In the genomic region with DNA sequence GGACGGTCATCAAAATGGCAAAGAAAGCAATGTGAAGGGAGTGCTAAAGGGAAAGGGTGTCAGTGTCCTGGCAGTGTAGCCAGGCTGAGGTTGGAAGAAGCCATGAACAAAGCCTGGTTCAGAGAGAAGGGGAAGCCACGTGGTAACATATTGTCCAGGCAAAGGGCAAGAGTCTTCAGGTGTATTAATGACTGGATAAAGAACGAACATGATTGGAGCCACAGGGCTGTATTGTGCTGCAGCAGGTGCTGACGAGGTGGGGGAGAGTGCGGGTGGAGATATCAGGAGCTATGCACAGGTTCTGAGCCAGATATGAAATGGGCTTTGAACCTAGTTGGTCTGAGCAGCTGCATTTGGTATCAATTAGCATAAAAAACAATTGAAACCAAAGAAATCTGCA, we compare ENCODE assay signal across 17 cellular contexts. TPM values are rescaled to one million over a fixed set of nuclear protein-coding genes. Genes with fewer than 3 reads are reported as not detected.
A peak's percentile ranks its signal among the peaks of the same experiment; 100 is the strongest.
DNase-seq lines count a peak whose midpoint lies in the region; ATAC-seq and TF ChIP-seq lines count a peak whose summit lies in the region.
"Had no signal": no experiment of that assay in that cellular context is flagged by ENCODE, and none has a peak within 500 bp of the region (broad histone marks: within the 10 kb centered on the region; RNA-seq: fewer than 3 reads in every experiment).

No MANE protein-coding gene starts in this region.

- H3K27ac ChIP-seq in uterus (peak overlapping the region; percentile 16 to 89), thyroid gland (no peak overlapping the region)
- H3K27ac ChIP-seq: 22Rv1 had no signal

- H3K4me1 Mint-ChIP-seq in activated naive CD8-positive, alpha-beta T cell (ENCODE audit: low read depth), result peaks cover 36% of the 10 kb centered on the region
- H3K4me1 Mint-ChIP-seq in activated naive CD8-positive, alpha-beta T cell treated with anti-CD3 and anti-CD28 coated beads for 36 hours, result peaks cover 36% of the 10 kb centered on the region

- H3K9me3 ChIP-seq in adipocyte (ENCODE audit: control insufficient read depth, low read length) (no peaks in the 10 kb centered on the region), uterus (no peaks in the 10 kb centered on the region), BE2C (no peaks in the 10 kb centered on the region), thyroid gland (no peaks in the 10 kb centered on the region)

- no peak for DNase-seq in activated naive CD8-positive, alpha-beta T cell treated with anti-CD3 and anti-CD28 coated beads for 36 hours
- DNase-seq in adipocyte (ENCODE audit: low read depth), result peak; percentile 13
- peak; percentile 31 for DNase-seq in islet precursor cell
- no peak for DNase-seq in uterus
- no peak for DNase-seq in BE2C
- DNase-seq in thyroid gland, result no peak
- DNase-seq: Calu3; CD4-positive, alpha-beta memory T cell; DMS53; Kasumi-1; NCI-H187; NCI-H524 treated with DMSO at 0.1 percent for 48 hours; Right ventricle myocardium superior had no signal

- H3K27ac Mint-ChIP-seq in activated naive CD8-positive, alpha-beta T cell, result no peak overlapping the region
- no peak overlapping the region for H3K27ac Mint-ChIP-seq in activated naive CD8-positive, alpha-beta T cell treated with anti-CD3 and anti-CD28 coated beads for 36 hours
- H3K27ac Mint-ChIP-seq: B cell had no signal

- H3K9me3 Mint-ChIP-seq in activated naive CD8-positive, alpha-beta T cell (ENCODE audit: low read depth), result no peaks in the 10 kb centered on the region
- no peaks in the 10 kb centered on the region for H3K9me3 Mint-ChIP-seq in activated naive CD8-positive, alpha-beta T cell treated with anti-CD3 and anti-CD28 coated beads for 36 hours
- H3K9me3 Mint-ChIP-seq: CD4-positive, alpha-beta memory T cell had no signal

- intact Hi-C loops in uterus (cut with DNase I; ENCODE audit: low total_unique reads), result no loop called here
- intact Hi-C loops in thyroid gland (cut with DNase I), result no loop called here

- no peak overlapping the region for H3K9ac ChIP-seq in adipocyte (ENCODE audit: low read length)

- H3K4me3 Mint-ChIP-seq in activated naive CD8-positive, alpha-beta T cell, result peak overlapping the region; percentile 2
- H3K4me3 Mint-ChIP-seq in activated naive CD8-positive, alpha-beta T cell treated with anti-CD3 and anti-CD28 coated beads for 36 hours, result no peak overlapping the region
- H3K4me3 Mint-ChIP-seq: B cell had no signal

- ATAC-seq in HG02798 (IDR thresholded peaks at IDR 0.05; ENCODE audit: poor library complexity, unreplicated experiment), result no peak

- H3K36me3 ChIP-seq in adipocyte (ENCODE audit: control insufficient read depth, insufficient read depth, low read length, severe bottlenecking) (no peaks in the 10 kb centered on the region), uterus (no peaks in the 10 kb centered on the region), BE2C (no peaks in the 10 kb centered on the region), thyroid gland (no peaks in the 10 kb centered on the region)

- WGBS in thyroid gland, 2 donors, result 92 to 94% methylated on average over 5 of the region's 5 CpGs

- TF ChIP-seq POLR2A in uterus (IDR thresholded peaks at IDR 0.05) (no peak), thyroid gland (IDR thresholded peaks at IDR 0.05) (no peak)

- H3K27me3 ChIP-seq in adipocyte (replicated peaks; ENCODE audit: control insufficient read depth, insufficient read depth, low read length), result no peaks in the 10 kb centered on the region
- H3K27me3 ChIP-seq in uterus, result no peaks in the 10 kb centered on the region
- H3K27me3 ChIP-seq in BE2C, result peaks cover 24% of the 10 kb centered on the region
- no peaks in the 10 kb centered on the region for H3K27me3 ChIP-seq in thyroid gland

- H3K27me3 Mint-ChIP-seq in activated naive CD8-positive, alpha-beta T cell, result peaks cover 2% of the 10 kb centered on the region
- H3K27me3 Mint-ChIP-seq in activated naive CD8-positive, alpha-beta T cell treated with anti-CD3 and anti-CD28 coated beads for 36 hours, result peaks cover 9% of the 10 kb centered on the region

- H3K4me3 ChIP-seq in adipocyte (ENCODE audit: low read length) (no peak overlapping the region), uterus (no peak overlapping the region), BE2C (ENCODE audit: low read depth, low read length) (no peak overlapping the region), thyroid gland (replicated peaks in 1 of 3) (no peak overlapping the region)

- no peaks in the 10 kb centered on the region for H3K36me3 Mint-ChIP-seq in activated naive CD8-positive, alpha-beta T cell
- no peaks in the 10 kb centered on the region for H3K36me3 Mint-ChIP-seq in activated naive CD8-positive, alpha-beta T cell treated with anti-CD3 and anti-CD28 coated beads for 36 hours
- H3K36me3 Mint-ChIP-seq: CD4-positive, alpha-beta memory T cell had no signal

- TF ChIP-seq CTCF in uterus (IDR thresholded peaks at IDR 0.05) (no peak), BE2C (IDR thresholded peaks at IDR 0.05; ENCODE audit: low read depth, low read length) (no peak), thyroid gland (IDR thresholded peaks at IDR 0.05) (no peak)

- H3K4me1 ChIP-seq in adipocyte (ENCODE audit: control insufficient read depth, insufficient read depth, low read length), result peaks cover 47% of the 10 kb centered on the region
- peaks cover 0 to 9% of the 10 kb centered on the region in 2 donors for H3K4me1 ChIP-seq in uterus
- no peaks in the 10 kb centered on the region for H3K4me1 ChIP-seq in BE2C
- H3K4me1 ChIP-seq in thyroid gland, result peaks cover 22 to 48% of the 10 kb centered on the region in 2 donors

RNA-seq across cellular contexts. Expression of a gene that starts 18.6 kb away (rescaled TPM):
- total RNA-seq in activated naive CD8-positive, alpha-beta T cell treated with anti-CD3 and anti-CD28 coated beads for 36 hours, result 1 to 10 TPM; 3.2 to 4.4 TPM
- 100 to 1,000 TPM in 3 of 4 donors, 10 to 100 TPM in 1; 48.9 to 345 (median 163) TPM for total RNA-seq in uterus
- polyA plus RNA-seq in BE2C (2012; ENCODE audit: insufficient read depth, insufficient read length, low read depth), result 0.52 TPM
- 100 to 1,000 TPM; 459 to 634 (median 503) TPM for total RNA-seq in thyroid gland

Comparison
In these comparisons a context has a peak if more than half of its experiments do, and no peak if none do; other contexts are left out.
1. DNase-seq: peak in adipocyte (single experiment) and islet precursor cell (single experiment); none in activated naive CD8-positive, alpha-beta T cell treated with anti-CD3 and anti-CD28 coated beads for 36 hours (single experiment), uterus (0 of 2), BE2C (single experiment) and thyroid gland (0 of 2).
2. H3K27ac ChIP-seq: peak in uterus (2 of 2); none in thyroid gland (0 of 3).
3. RNA of a gene that starts 18.6 kb away (total RNA-seq): 459 to 634 TPM in thyroid gland and 48.9 to 345 TPM in uterus; 3.2 to 4.4 TPM in activated naive CD8-positive, alpha-beta T cell treated with anti-CD3 and anti-CD28 coated beads for 36 hours; every median in the first group is over 4 times any median in the second.